10 cellular contexts compared by ENCODE assay signal in the genomic region with DNA sequence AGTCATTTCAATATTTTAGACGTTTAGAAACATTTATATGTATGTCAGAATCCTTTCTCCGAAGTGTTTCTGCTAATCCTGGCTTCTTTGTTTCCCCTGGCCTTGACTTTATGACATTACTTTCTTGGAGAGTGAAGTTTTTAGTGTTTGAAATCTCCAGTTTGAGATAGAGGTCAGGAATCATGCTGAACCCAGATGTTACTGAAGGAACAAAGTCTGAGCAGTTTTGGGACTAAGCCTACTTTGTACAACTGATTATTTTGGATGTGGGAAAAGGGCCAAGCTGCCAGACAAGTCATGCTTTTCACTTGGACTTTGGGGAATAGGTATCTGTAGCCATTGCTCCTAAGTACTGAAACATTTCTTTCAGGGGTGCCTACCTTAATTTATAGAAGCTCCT. TPM values are rescaled to one million over a fixed set of nuclear protein-coding genes. Genes with fewer than 3 reads are reported as not detected.
DNase-seq lines count a peak whose midpoint lies in the region; ATAC-seq and TF ChIP-seq lines count a peak whose summit lies in the region.
"Had no signal": no experiment of that assay in that cellular context is flagged by ENCODE, and none has a peak within 500 bp of the region (broad histone marks: within the 10 kb centered on the region; RNA-seq: fewer than 3 reads in every experiment).

No MANE protein-coding gene starts in this region.

- H3K27me3 ChIP-seq in body of pancreas (no peaks in the 10 kb centered on the region), lower lobe of right lung (ENCODE audit: low read depth) (no peaks in the 10 kb centered on the region), thoracic aorta (replicated peaks; ENCODE audit: insufficient read depth) (no peaks in the 10 kb centered on the region)

- peaks cover 28% of the 10 kb centered on the region for H3K4me1 Mint-ChIP-seq in T-helper 2 cell treated with Interferon-gamma antibody and Interleukin-4, amounts not matched to agents 5 μg/mL and 100 μg/mL, for 36 hours (ENCODE audit: low read depth)

- no peak for TF ChIP-seq POLR2A in body of pancreas (IDR thresholded peaks at IDR 0.05)

- H3K9me3 ChIP-seq in body of pancreas, result no peaks in the 10 kb centered on the region
- H3K9me3 ChIP-seq in lower lobe of right lung, result no peaks in the 10 kb centered on the region
- H3K9me3 ChIP-seq in thoracic aorta, result no peaks in the 10 kb centered on the region

- H3K4me3 Mint-ChIP-seq in T-helper 2 cell treated with Interferon-gamma antibody and Interleukin-4, amounts not matched to agents 5 μg/mL and 100 μg/mL, for 36 hours, result peak overlapping the region; percentile 22

- H3K9me3 Mint-ChIP-seq in T-helper 2 cell treated with Interferon-gamma antibody and Interleukin-4, amounts not matched to agents 5 μg/mL and 100 μg/mL, for 36 hours, result no peaks in the 10 kb centered on the region

- peaks cover 6% of the 10 kb centered on the region for H3K27me3 Mint-ChIP-seq in T-helper 2 cell treated with Interferon-gamma antibody and Interleukin-4, amounts not matched to agents 5 μg/mL and 100 μg/mL, for 36 hours (ENCODE audit: low read depth)

- no peak for DNase-seq in T-helper 2 cell treated with Interferon-gamma antibody and Interleukin-4, amounts not matched to agents 5 μg/mL and 100 μg/mL, for 36 hours (ENCODE audit: low spot score)
- DNase-seq in T-helper 2 cell, result no peak
- peak in 1 of 4 donors; percentile 21 for DNase-seq in body of pancreas
- no peak for DNase-seq in lower lobe of right lung
- no peak for DNase-seq in thoracic aorta (ENCODE audit: low spot score)
- no peak for DNase-seq in NCI-H2196 treated with DMSO at 0.1 percent for 48 hours (lab: John Stamatoyannopoulos, UW; ENCODE audit: unreplicated experiment)
- no peak for DNase-seq in NCI-H2171 (lab: John Stamatoyannopoulos, UW)
- DNase-seq: stimulated activated CD4-positive, alpha-beta T cell treated with anti-CD3 and anti-CD28 coated beads, Interleukin-2, amount 100 ng/mL, for 48 hours had no signal

- H3K36me3 ChIP-seq in body of pancreas (replicated peaks in 1 of 2; ENCODE audit: insufficient read depth in 1 of 2, low read depth in 2 of 2), result no peaks in the 10 kb centered on the region
- H3K36me3 ChIP-seq in lower lobe of right lung, result no peaks in the 10 kb centered on the region
- H3K36me3 ChIP-seq in thoracic aorta, result no peaks in the 10 kb centered on the region
- H3K36me3 ChIP-seq: cardiac muscle cell had no signal

- H3K27ac Mint-ChIP-seq in T-helper 2 cell treated with Interferon-gamma antibody and Interleukin-4, amounts not matched to agents 5 μg/mL and 100 μg/mL, for 36 hours, result no peak overlapping the region

- H3K4me3 ChIP-seq in body of pancreas (no peak overlapping the region), lower lobe of right lung (peak overlapping the region; percentile 83), thoracic aorta (peak overlapping the region; percentile 89)
- H3K4me3 ChIP-seq: cardiac muscle cell had no signal

- TF ChIP-seq CTCF in body of pancreas (IDR thresholded peaks at IDR 0.05) (no peak), lower lobe of right lung (IDR thresholded peaks at IDR 0.05) (no peak), thoracic aorta (IDR thresholded peaks at IDR 0.05) (no peak)

- no peaks in the 10 kb centered on the region for H3K36me3 Mint-ChIP-seq in T-helper 2 cell treated with Interferon-gamma antibody and Interleukin-4, amounts not matched to agents 5 μg/mL and 100 μg/mL, for 36 hours (ENCODE audit: low read depth)

- H3K4me1 ChIP-seq in body of pancreas (peaks cover 55% of the 10 kb centered on the region), lower lobe of right lung (peaks cover 60% of the 10 kb centered on the region), thoracic aorta (ENCODE audit: control insufficient read depth in 1 of 2, low read depth in 2 of 2) (peaks cover 29 to 51% of the 10 kb centered on the region in 2 donors)

- ATAC-seq in body of pancreas (no peak), lower lobe of right lung (no peak), thoracic aorta (ENCODE audit: insufficient number of reproducible peaks, low FRiP score, low read depth) (no peak), HG03442 (IDR thresholded peaks at IDR 0.05; ENCODE audit: unreplicated experiment) (no peak)

- H3K27ac ChIP-seq in body of pancreas (peak overlapping the region; percentile 7 to 87 (median 85)), lower lobe of right lung (peak overlapping the region; percentile 84), thoracic aorta (peak overlapping the region; percentile 18 to 64)
- H3K27ac ChIP-seq: cardiac muscle cell had no signal

- 7 to 8% methylated on average over 2 of the region's 2 CpGs for WGBS in body of pancreas, 2 donors

- intact Hi-C loops in body of pancreas (cut with DNase I), result no loop called here
- intact Hi-C loops in lower lobe of right lung (cut with DNase I), result no loop called here

RNA-seq across cellular contexts. Expression of gene RNF144B, which starts 2.3 kb away (rescaled TPM):
- total RNA-seq in body of pancreas (1 to 10 TPM; 4.0 to 5.4 TPM), lower lobe of right lung (109 TPM), thoracic aorta (10 to 100 TPM; 15.8 to 24.3 TPM)

Comparison
In these comparisons a context has a peak if more than half of its experiments do, and no peak if none do; other contexts are left out.
1. H3K4me3 ChIP-seq: peak in lower lobe of right lung (single experiment) and thoracic aorta (single experiment); none in body of pancreas (0 of 2).
2. Peak in every context shown above with its lines, with median percentiles within 50 percentile points of each other: H3K27ac ChIP-seq.